ENCODE assay signal across 4 cellular contexts in the genomic region with DNA sequence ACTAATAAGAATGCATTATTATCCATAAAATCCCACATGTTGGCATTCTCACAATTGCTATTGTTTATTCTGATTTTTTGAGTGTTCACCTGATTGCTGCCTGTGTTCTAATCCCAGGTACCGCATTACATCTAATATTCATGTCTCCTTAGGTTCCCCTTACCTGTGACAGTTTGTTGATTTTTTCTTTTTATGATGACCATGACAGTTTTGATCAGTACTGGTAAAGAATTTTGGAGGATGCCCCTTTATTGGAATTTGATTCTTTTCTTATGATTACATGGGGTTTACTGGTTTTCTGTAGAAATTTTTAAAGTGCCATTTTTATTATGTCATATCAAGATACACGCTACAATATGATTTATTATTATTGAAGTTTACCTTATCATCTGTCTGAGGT.
TF ChIP-seq lines count a peak whose summit lies in the region.

No MANE protein-coding gene starts in this region.

TF ChIP-seq in HepG2, 621 proteins besides CTCF, POLR2A, EP300 and RAD21:
- no peak for TF ChIP-seq FIP1L1 (IDR thresholded peaks at IDR 0.05; ENCODE audit: borderline replicate concordance, insufficient read depth, low read depth, low read length)
- TF ChIP-seq MAFK (conservative IDR thresholded peaks at IDR 0.05 in 1 of 2, IDR thresholded peaks at IDR 0.05 in 1 of 2; ENCODE audit: low read length in 2 of 2), result peak; percentile 52 to 67
- TF ChIP-seq MAFF (IDR thresholded peaks at IDR 0.05; ENCODE audit: low read depth, low read length), result peak; percentile 51; the same call in 1 of the 2 replicates
TF ChIP-seq in HepG2: peak in this region for 2.

TF ChIP-seq in A549, 52 proteins besides CTCF, POLR2A, EP300 and RAD21:
- TF ChIP-seq MAFK (IDR thresholded peaks at IDR 0.05; ENCODE audit: partially characterized antibody) (peak; percentile 57), ESRRA (IDR thresholded peaks at IDR 0.05; ENCODE audit: borderline replicate concordance, low read length) (no peak), NFE2L2 (conservative IDR thresholded peaks at IDR 0.05; ENCODE audit: low read length) (no peak), MYC (IDR thresholded peaks at IDR 0.05; ENCODE audit: borderline replicate concordance, low read length) (no peak), ZFP36 (IDR thresholded peaks at IDR 0.05; ENCODE audit: borderline replicate concordance, partially characterized antibody) (no peak), FOXS1 (CRISPR knock-in tag; IDR thresholded peaks at IDR 0.05) (no peak)
TF ChIP-seq in A549: peak in this region for 1.

TF ChIP-seq in IMR-90, 13 proteins besides CTCF, POLR2A, EP300 and RAD21:
- no peak for TF ChIP-seq MAZ (IDR thresholded peaks at IDR 0.05; ENCODE audit: borderline replicate concordance, low read depth, low read length)
- peak; percentile 47 for TF ChIP-seq MAFK (IDR thresholded peaks at IDR 0.05; ENCODE audit: low read depth, low read length)

TF ChIP-seq in K562, 482 proteins besides CTCF, POLR2A, EP300 and RAD21:
- TF ChIP-seq ZNF551 (CRISPR knock-in tag; IDR thresholded peaks at IDR 0.05) (no peak), ZNF316 (IDR thresholded peaks at IDR 0.05) (peak; percentile 30; the same call in 1 of the 2 replicates), MAFF (IDR thresholded peaks at IDR 0.05; ENCODE audit: low read length) (0 out of 2 replicates have a peak, but pooled peaks have one; percentile 7)
TF ChIP-seq in K562: peak in this region for 2.
